Comparison of ENCODE assay signal across 25 cellular contexts in the genomic region with DNA sequence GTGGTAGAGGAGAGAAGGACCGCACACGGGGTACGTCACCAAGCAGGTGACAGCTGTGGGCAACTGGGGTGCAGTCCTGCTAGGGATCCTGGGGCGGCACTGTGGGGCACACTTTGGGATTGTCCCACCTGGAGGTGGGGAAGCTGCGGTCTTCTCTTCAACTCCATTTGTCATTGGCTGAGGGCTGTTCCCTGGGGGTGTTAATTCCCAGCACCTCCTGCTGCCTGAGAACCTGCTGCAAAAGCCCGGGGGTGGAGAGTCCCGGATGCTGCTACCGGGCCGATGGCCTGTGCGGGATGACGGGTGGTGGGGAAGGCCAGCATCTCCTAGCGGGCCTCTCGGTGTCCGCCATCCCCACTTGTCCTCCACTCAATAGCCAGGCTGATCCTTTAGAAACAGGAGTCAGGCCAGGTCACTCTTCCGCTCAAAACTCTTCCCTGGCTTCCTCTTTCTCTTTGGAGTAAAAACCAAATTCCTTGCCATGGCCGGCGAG.
DNase-seq lines count a peak whose midpoint lies in the region; ATAC-seq and TF ChIP-seq lines count a peak whose summit lies in the region.
"Had no signal": no experiment of that assay in that cellular context is flagged by ENCODE, and none has a peak within 500 bp of the region (broad histone marks: within the 10 kb centered on the region; RNA-seq: fewer than 3 reads in every experiment).

No MANE protein-coding gene starts in this region.

- no peak for ATAC-seq in sciatic nerve
- no peak for ATAC-seq in GM18873 (IDR thresholded peaks at IDR 0.05; ENCODE audit: low FRiP score, unreplicated experiment)
- no peak for ATAC-seq in HG03457 (IDR thresholded peaks at IDR 0.05; ENCODE audit: unreplicated experiment)
- ATAC-seq: heart left ventricle, left cardiac atrium had no signal

- H3K27ac Mint-ChIP-seq in CD8-positive, alpha-beta memory T cell = peak overlapping the region in 1 of 8 donors; percentile 51
- H3K27ac Mint-ChIP-seq: activated CD4-positive, alpha-beta T cell treated with anti-CD3 and anti-CD28 coated beads, Interleukin-2, amount 10 ng/mL, durations not matched to agents 7 days and 5 days; activated naive CD4-positive, alpha-beta T cell treated with anti-CD3 and anti-CD28 coated beads, Interleukin-2, amount 10 ng/mL, durations not matched to agents 7 days and 5 days; HFFc6 had no signal

- no peaks in the 10 kb centered on the region for H3K9me3 ChIP-seq in CD8-positive, alpha-beta memory T cell (ENCODE audit: low read length)
- no peaks in the 10 kb centered on the region for H3K9me3 ChIP-seq in Loucy (ENCODE audit: insufficient read depth, low read depth, low read length)
- H3K9me3 ChIP-seq: ascending aorta, heart left ventricle, MG63, pancreas, Peyer's patch, right atrium auricular region, suprapubic skin, uterus had no signal

- intact Hi-C loops in sciatic nerve (cut with DNase I) = no loop called here

- peak overlapping the region; percentile 73 for H3K4me2 ChIP-seq in Loucy (ENCODE audit: low read depth, low read length, poor library complexity, severe bottlenecking)

- H3F3A ChIP-seq in Loucy (ENCODE audit: low read depth) = no peaks in the 10 kb centered on the region

- H3K79me2 ChIP-seq in Loucy (ENCODE audit: insufficient read depth, low read length) = no peaks in the 10 kb centered on the region

- H3K36me3 ChIP-seq in CD8-positive, alpha-beta memory T cell (ENCODE audit: insufficient read depth, low read length) = no peaks in the 10 kb centered on the region
- no peaks in the 10 kb centered on the region for H3K36me3 ChIP-seq in Loucy (ENCODE audit: insufficient read depth, low read length)
- H3K36me3 ChIP-seq: ascending aorta, heart left ventricle, MG63, pancreas, Peyer's patch, right atrium auricular region, suprapubic skin, uterus had no signal

- H3K27me3 Mint-ChIP-seq in CD8-positive, alpha-beta memory T cell = peaks cover 8 to 24% of the 10 kb centered on the region in 2 donors

- H3K9me2 ChIP-seq in Loucy (replicated peaks; ENCODE audit: low read depth, low read length) = no peaks in the 10 kb centered on the region

- POLR2A ChIA-PET in CD8-positive, alpha-beta memory T cell (lab: Charles Lee) = no interaction called here

- no peaks in the 10 kb centered on the region for H3K36me3 Mint-ChIP-seq in CD8-positive, alpha-beta memory T cell
- H3K36me3 Mint-ChIP-seq: activated naive CD4-positive, alpha-beta T cell treated with anti-CD3 and anti-CD28 coated beads, Interleukin-2, amount 10 ng/mL, durations not matched to agents 7 days and 5 days; naive B cell had no signal

- no peak overlapping the region for H3K9ac ChIP-seq in Loucy (ENCODE audit: low read depth, low read length, poor library complexity, severe bottlenecking)

- CTCF ChIA-PET in CD8-positive, alpha-beta memory T cell (lab: Charles Lee) = no interaction called here

- H4K20me1 ChIP-seq in Loucy (ENCODE audit: insufficient read depth, low read length, poor library complexity, severe bottlenecking) = no peaks in the 10 kb centered on the region

- H3K4me3 ChIP-seq in CD8-positive, alpha-beta memory T cell (ENCODE audit: low read length) = no peak overlapping the region
- H3K4me3 ChIP-seq in Loucy (ENCODE audit: low read length, poor library complexity, severe bottlenecking) = no peak overlapping the region
- H3K4me3 ChIP-seq: MG63, uterus had no signal

- H3K9me3 Mint-ChIP-seq in CD8-positive, alpha-beta memory T cell = no peaks in the 10 kb centered on the region
- H3K9me3 Mint-ChIP-seq: activated CD4-positive, alpha-beta T cell treated with anti-CD3 and anti-CD28 coated beads, Interleukin-2, amount 10 ng/mL, durations not matched to agents 7 days and 5 days; activated naive CD4-positive, alpha-beta T cell treated with anti-CD3 and anti-CD28 coated beads, Interleukin-2, amount 10 ng/mL, durations not matched to agents 7 days and 5 days; HFFc6 had no signal

- DNase-seq in CD8-positive, alpha-beta memory T cell = no peak
- DNase-seq in ecto neural progenitor cell (ENCODE audit: low spot score) (peak; percentile 34), sciatic nerve (ENCODE audit: low spot score) (peak; percentile 26), medulla oblongata (ENCODE audit: extremely low spot score) (no peak)
- DNase-seq: activated CD4-positive, alpha-beta T cell treated with anti-CD3 and anti-CD28 coated beads, Interleukin-2, amount 10 ng/mL, durations not matched to agents 7 days and 5 days; activated naive CD4-positive, alpha-beta T cell treated with anti-CD3 and anti-CD28 coated beads, Interleukin-2, amount 10 ng/mL, durations not matched to agents 7 days and 5 days; central memory CD4-positive, alpha-beta T cell; GF-D8; heart left ventricle; HFFc6; left cardiac atrium; MG63; naive B cell; NCI-H1436 treated with DMSO at 0.1 percent for 48 hours; NCI-H524; pancreas; Peyer's patch; T-helper 1 cell; uterus had no signal

- peak overlapping the region; percentile 71; the same call in 1 of the 2 replicates for H2AFZ ChIP-seq in Loucy (ENCODE audit: low read length)

- peak overlapping the region in 5 of 7 donors; percentile 38 to 86 (median 80) for H3K4me3 Mint-ChIP-seq in CD8-positive, alpha-beta memory T cell
- H3K4me3 Mint-ChIP-seq: HFFc6 had no signal

- no peak for TF ChIP-seq CTCF in Loucy (conservative IDR thresholded peaks at IDR 0.05; ENCODE audit: low read length)

- H3K27ac ChIP-seq in CD8-positive, alpha-beta memory T cell (ENCODE audit: low read depth, low read length) = no peak overlapping the region
- H3K27ac ChIP-seq: ascending aorta, heart left ventricle, pancreas, Peyer's patch, right atrium auricular region, suprapubic skin, uterus had no signal

- H3K4me1 Mint-ChIP-seq in CD8-positive, alpha-beta memory T cell = peaks cover 11 to 18% (median 16%) of the 10 kb centered on the region in 3 donors

- no peaks in the 10 kb centered on the region for H3K27me3 ChIP-seq in CD8-positive, alpha-beta memory T cell (ENCODE audit: insufficient read depth, low read length, poor library complexity, severe bottlenecking)
- H3K27me3 ChIP-seq in Loucy (ENCODE audit: insufficient read depth, low read length, poor library complexity, severe bottlenecking) = no peaks in the 10 kb centered on the region
- H3K27me3 ChIP-seq: ascending aorta, MG63, pancreas, Peyer's patch, uterus had no signal

- peaks cover 7% of the 10 kb centered on the region for H3K4me1 ChIP-seq in CD8-positive, alpha-beta memory T cell (ENCODE audit: insufficient read depth, low read length)
- H3K4me1 ChIP-seq in Loucy (ENCODE audit: insufficient read depth, low read length, poor library complexity, severe bottlenecking) = peaks cover 10% of the 10 kb centered on the region
- H3K4me1 ChIP-seq: ascending aorta, Peyer's patch, uterus had no signal

Comparison
In these comparisons a context has a peak if more than half of its experiments do, and no peak if none do; other contexts are left out.
1. DNase-seq: peak in ecto neural progenitor cell (single experiment) and sciatic nerve (single experiment); none in CD8-positive, alpha-beta memory T cell (0 of 5) and medulla oblongata (single experiment).